17 cellular contexts compared by ENCODE assay signal in the genomic region with DNA sequence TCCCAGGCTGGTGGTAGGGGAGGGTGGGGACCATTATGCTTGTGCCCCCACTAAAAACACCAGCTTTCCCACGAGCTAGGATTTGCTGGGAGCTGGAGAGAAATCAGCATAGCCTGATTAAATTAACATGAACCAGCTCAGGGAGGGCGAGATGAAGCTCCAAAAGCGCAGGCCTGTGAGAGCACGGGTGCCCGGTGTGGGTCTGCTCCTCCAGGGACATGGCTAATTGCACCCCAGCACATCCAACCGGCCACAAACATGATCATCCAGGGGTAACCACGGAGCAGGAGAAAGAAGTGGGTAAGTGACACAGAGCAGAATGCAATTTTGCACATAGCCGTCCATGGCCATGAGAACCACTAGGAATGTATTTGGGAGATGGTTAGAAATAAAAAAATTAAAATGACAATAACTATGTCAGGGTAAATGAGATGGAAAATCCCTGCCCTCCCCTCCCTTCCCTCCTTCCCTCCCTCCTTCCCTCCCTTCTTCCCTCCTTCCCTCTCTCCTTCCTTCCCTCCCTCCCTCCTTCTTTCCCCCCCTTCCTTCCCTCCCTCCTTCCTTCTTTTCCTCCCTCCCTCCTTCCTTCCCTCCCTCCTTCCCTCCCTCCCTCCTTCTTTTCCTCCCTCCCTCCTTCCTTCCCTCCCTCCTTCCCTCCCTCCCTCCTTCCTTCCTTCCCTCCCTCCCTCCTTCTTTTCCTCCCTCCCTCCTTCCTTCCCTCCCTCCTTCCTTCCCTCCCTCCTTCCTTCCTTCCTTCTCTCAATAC. TPM values are rescaled to one million over a fixed set of nuclear protein-coding genes. Genes with fewer than 3 reads are reported as not detected.
DNase-seq lines count a peak whose midpoint lies in the region; ATAC-seq and TF ChIP-seq lines count a peak whose summit lies in the region.
"Had no signal": no experiment of that assay in that cellular context is flagged by ENCODE, and none has a peak within 500 bp of the region (broad histone marks: within the 10 kb centered on the region; RNA-seq: fewer than 3 reads in every experiment).

No MANE protein-coding gene starts in this region.

- DNase-seq in Panc1 (ENCODE audit: low read depth, low spot score) = no peak
- DNase-seq in sigmoid colon = no peak
- DNase-seq in T-helper 1 cell = no peak
- DNase-seq in NCI-H2081 treated with DMSO at 0.1 percent for 48 hours (lab: John Stamatoyannopoulos, UW) = no peak
- no peak for DNase-seq in DMS153 treated with DMSO at 0.1 percent for 48 hours (lab: John Stamatoyannopoulos, UW; ENCODE audit: unreplicated experiment)
- DNase-seq: activated CD4-positive, alpha-beta T cell treated with anti-CD3 and anti-CD28 coated beads, Interleukin-2, amount 50 U/mL, for 1 hour; activated naive CD4-positive, alpha-beta T cell treated with anti-CD3 and anti-CD28 coated beads, Interleukin-2, amount 10 ng/mL, durations not matched to agents 7 days and 5 days; AML-193; DMS153; hippocampal formation; MM.1S; NCI-H187 treated with DMSO at 0.1 percent for 48 hours; NCI-H510A; SJCRH30 had no signal

- H3K27ac ChIP-seq in ACC112 (ENCODE audit: low read depth, low read length) = peak overlapping the region; percentile 58
- peak overlapping the region; percentile 57; the same call in 1 of the 2 replicates for H3K27ac ChIP-seq in Panc1 (ENCODE audit: low read length)
- H3K27ac ChIP-seq in layer of hippocampus (ENCODE audit: low read depth, low read length) = peak overlapping the region; percentile 76
- H3K27ac ChIP-seq in sigmoid colon = peak overlapping the region in 3 of 4 donors; percentile 19 to 43 (median 30)

- H3K4me1 ChIP-seq in ACC112 (ENCODE audit: control insufficient read depth, insufficient read depth, low read length, unreplicated experiment) (peaks cover 28% of the 10 kb centered on the region), Panc1 (ENCODE audit: control insufficient read depth, insufficient read depth, low read length) (peaks cover 29% of the 10 kb centered on the region), sigmoid colon (peaks cover 0 to 9% (median 4%) of the 10 kb centered on the region in 4 donors)

- peak; percentile 38 for ATAC-seq in Panc1
- no peak for ATAC-seq in GM19397 (IDR thresholded peaks at IDR 0.05; ENCODE audit: unreplicated experiment)

- CTCF ChIA-PET in Panc1 (lab: Charles Lee) = no interaction called here

- in situ Hi-C loops in Panc1 (cut with HindIII; ENCODE audit: low pct_unique_long_range_greater_than_20kb, low sequenced_read_pairs) = no loop called here

- no peak for TF ChIP-seq EP300 in sigmoid colon (IDR thresholded peaks at IDR 0.05)

- no peak for TF ChIP-seq POLR2A in sigmoid colon (IDR thresholded peaks at IDR 0.05)

- no peak overlapping the region for H2AFZ ChIP-seq in ACC112 (ENCODE audit: low read length, unreplicated experiment)

- POLR2A ChIA-PET in Panc1 (lab: Charles Lee) = no interaction called here

- H3K79me2 ChIP-seq in ACC112 (ENCODE audit: control insufficient read depth, insufficient read depth, low read length, unreplicated experiment) = no peaks in the 10 kb centered on the region

- H3K27me3 ChIP-seq in ACC112 (ENCODE audit: insufficient read depth, low read length) (no peaks in the 10 kb centered on the region), Panc1 (ENCODE audit: control insufficient read depth, insufficient read depth, low read length) (no peaks in the 10 kb centered on the region), layer of hippocampus (ENCODE audit: control insufficient read depth, insufficient read depth, low read length) (no peaks in the 10 kb centered on the region), sigmoid colon (no peaks in the 10 kb centered on the region)
- H3K27me3 ChIP-seq: SJCRH30 had no signal

- H3K9me3 ChIP-seq in Panc1 (ENCODE audit: control insufficient read depth, insufficient read depth, low read depth, low read length) (no peaks in the 10 kb centered on the region), sigmoid colon (no peaks in the 10 kb centered on the region)
- H3K9me3 ChIP-seq: SJCRH30 had no signal

- TF ChIP-seq CTCF in Panc1 (IDR thresholded peaks at IDR 0.05) (no peak), sigmoid colon (IDR thresholded peaks at IDR 0.05) (no peak)

- no peaks in the 10 kb centered on the region for H3K36me3 ChIP-seq in ACC112 (ENCODE audit: insufficient read depth, low read length)
- H3K36me3 ChIP-seq in Panc1 (ENCODE audit: control insufficient read depth, insufficient read depth, low read length) = no peaks in the 10 kb centered on the region
- H3K36me3 ChIP-seq in sigmoid colon = no peaks in the 10 kb centered on the region

- intact Hi-C loops in Panc1 (cut with micrococcal nuclease; ENCODE audit: unreplicated experiment) = no loop called here
- intact Hi-C loops in sigmoid colon (cut with DNase I) = no loop called here

- 79 to 84% methylated on average over 8 of the region's 8 CpGs for WGBS in sigmoid colon, 2 donors

- H3K4me3 ChIP-seq in ACC112 (ENCODE audit: low read depth, low read length) (no peak overlapping the region), Panc1 (ENCODE audit: low read depth in 2 of 2, low read length in 2 of 2) (no peak overlapping the region), sigmoid colon (no peak overlapping the region)
- H3K4me3 ChIP-seq: SJCRH30 had no signal

- BruUV-seq in Panc1 (replicated peaks; lab: Mats Ljungman, UMichigan) = no TSS peak

RNA-seq across cellular contexts. Expression of a gene that starts 26.9 kb away (rescaled TPM):
- total RNA-seq in Panc1 (2021; ENCODE audit: unreplicated experiment) = 34.9 TPM
- polyA plus RNA-seq in Panc1 (2012; ENCODE audit: insufficient read length) = 11.4 TPM
- 1 to 10 TPM; 3.5 to 9.1 (median 5.1) TPM for total RNA-seq in sigmoid colon
- 10 to 100 TPM; 18.0 to 40.2 (median 20.2) TPM for polyA plus RNA-seq in sigmoid colon
